2 cellular contexts compared by ENCODE assay signal in genomic region chr11:128716231-128716630, GRCh38.
TF ChIP-seq lines count a peak whose summit lies in the region.

No MANE protein-coding gene starts in this region.

TF ChIP-seq in liver, 16 proteins besides CTCF, POLR2A, EP300 and RAD21 (continued from another document):
- no peak for TF ChIP-seq RXRA (IDR thresholded peaks at IDR 0.05)
- TF ChIP-seq FOXA2 (IDR thresholded peaks at IDR 0.05) = no peak
- no peak for TF ChIP-seq SP1 (IDR thresholded peaks at IDR 0.05)
- no peak for TF ChIP-seq EGR1 (IDR thresholded peaks at IDR 0.05; ENCODE audit: low read depth in 2 of 2)
- TF ChIP-seq TAF1 (conservative IDR thresholded peaks at IDR 0.05) = no peak
- TF ChIP-seq FOXA1 (IDR thresholded peaks at IDR 0.05) = no peak
- no peak for TF ChIP-seq NR2F2 (IDR thresholded peaks at IDR 0.05)
- no peak for TF ChIP-seq GABPA (IDR thresholded peaks at IDR 0.05 in 1 of 2, conservative IDR thresholded peaks at IDR 0.05 in 1 of 2)
- TF ChIP-seq, protein P1, sequence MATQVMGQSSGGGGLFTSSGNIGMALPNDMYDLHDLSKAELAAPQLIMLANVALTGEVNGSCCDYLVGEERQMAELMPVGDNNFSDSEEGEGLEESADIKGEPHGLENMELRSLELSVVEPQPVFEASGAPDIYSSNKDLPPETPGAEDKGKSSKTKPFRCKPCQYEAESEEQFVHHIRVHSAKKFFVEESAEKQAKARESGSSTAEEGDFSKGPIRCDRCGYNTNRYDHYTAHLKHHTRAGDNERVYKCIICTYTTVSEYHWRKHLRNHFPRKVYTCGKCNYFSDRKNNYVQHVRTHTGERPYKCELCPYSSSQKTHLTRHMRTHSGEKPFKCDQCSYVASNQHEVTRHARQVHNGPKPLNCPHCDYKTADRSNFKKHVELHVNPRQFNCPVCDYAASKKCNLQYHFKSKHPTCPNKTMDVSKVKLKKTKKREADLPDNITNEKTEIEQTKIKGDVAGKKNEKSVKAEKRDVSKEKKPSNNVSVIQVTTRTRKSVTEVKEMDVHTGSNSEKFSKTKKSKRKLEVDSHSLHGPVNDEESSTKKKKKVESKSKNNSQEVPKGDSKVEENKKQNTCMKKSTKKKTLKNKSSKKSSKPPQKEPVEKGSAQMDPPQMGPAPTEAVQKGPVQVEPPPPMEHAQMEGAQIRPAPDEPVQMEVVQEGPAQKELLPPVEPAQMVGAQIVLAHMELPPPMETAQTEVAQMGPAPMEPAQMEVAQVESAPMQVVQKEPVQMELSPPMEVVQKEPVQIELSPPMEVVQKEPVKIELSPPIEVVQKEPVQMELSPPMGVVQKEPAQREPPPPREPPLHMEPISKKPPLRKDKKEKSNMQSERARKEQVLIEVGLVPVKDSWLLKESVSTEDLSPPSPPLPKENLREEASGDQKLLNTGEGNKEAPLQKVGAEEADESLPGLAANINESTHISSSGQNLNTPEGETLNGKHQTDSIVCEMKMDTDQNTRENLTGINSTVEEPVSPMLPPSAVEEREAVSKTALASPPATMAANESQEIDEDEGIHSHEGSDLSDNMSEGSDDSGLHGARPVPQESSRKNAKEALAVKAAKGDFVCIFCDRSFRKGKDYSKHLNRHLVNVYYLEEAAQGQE (IDR thresholded peaks at IDR 0.05) = no peak
- no peak for TF ChIP-seq YY1 (IDR thresholded peaks at IDR 0.05)
- no peak for TF ChIP-seq HNF4A (conservative IDR thresholded peaks at IDR 0.05)
- no peak for TF ChIP-seq HNF4G (IDR thresholded peaks at IDR 0.05)
- no peak for TF ChIP-seq ZBTB33 (IDR thresholded peaks at IDR 0.05)
- no peak for TF ChIP-seq ATF3 (IDR thresholded peaks at IDR 0.05)

TF ChIP-seq in HepG2, 621 proteins besides CTCF, POLR2A, EP300 and RAD21 (continued from another document):
- TF ChIP-seq SP5 (CRISPR knock-in tag; IDR thresholded peaks at IDR 0.05; ENCODE audit: borderline replicate concordance, low read depth) (no peak), ZFP90 (CRISPR knock-in tag; IDR thresholded peaks at IDR 0.05; ENCODE audit: borderline replicate concordance) (no peak), RFX1 (IDR thresholded peaks at IDR 0.05) (no peak), ZBTB7A (CRISPR knock-in tag; IDR thresholded peaks at IDR 0.05) (no peak), ATAD3A (CRISPR knock-in tag; IDR thresholded peaks at IDR 0.05) (no peak), ZBTB39 (CRISPR knock-in tag; IDR thresholded peaks at IDR 0.05) (no peak), ZNF333 (CRISPR knock-in tag; IDR thresholded peaks at IDR 0.05; ENCODE audit: borderline replicate concordance) (no peak), ZNF777 (CRISPR knock-in tag; IDR thresholded peaks at IDR 0.05) (no peak)
- TF ChIP-seq, protein P2, sequence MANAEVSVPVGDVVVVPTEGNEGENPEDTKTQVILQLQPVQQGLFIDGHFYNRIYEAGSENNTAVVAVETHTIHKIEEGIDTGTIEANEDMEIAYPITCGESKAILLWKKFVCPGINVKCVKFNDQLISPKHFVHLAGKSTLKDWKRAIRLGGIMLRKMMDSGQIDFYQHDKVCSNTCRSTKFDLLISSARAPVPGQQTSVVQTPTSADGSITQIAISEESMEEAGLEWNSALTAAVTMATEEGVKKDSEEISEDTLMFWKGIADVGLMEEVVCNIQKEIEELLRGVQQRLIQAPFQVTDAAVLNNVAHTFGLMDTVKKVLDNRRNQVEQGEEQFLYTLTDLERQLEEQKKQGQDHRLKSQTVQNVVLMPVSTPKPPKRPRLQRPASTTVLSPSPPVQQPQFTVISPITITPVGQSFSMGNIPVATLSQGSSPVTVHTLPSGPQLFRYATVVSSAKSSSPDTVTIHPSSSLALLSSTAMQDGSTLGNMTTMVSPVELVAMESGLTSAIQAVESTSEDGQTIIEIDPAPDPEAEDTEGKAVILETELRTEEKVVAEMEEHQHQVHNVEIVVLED (CRISPR knock-in tag; IDR thresholded peaks at IDR 0.05; ENCODE audit: borderline replicate concordance) = no peak
- TF ChIP-seq, protein P3, sequence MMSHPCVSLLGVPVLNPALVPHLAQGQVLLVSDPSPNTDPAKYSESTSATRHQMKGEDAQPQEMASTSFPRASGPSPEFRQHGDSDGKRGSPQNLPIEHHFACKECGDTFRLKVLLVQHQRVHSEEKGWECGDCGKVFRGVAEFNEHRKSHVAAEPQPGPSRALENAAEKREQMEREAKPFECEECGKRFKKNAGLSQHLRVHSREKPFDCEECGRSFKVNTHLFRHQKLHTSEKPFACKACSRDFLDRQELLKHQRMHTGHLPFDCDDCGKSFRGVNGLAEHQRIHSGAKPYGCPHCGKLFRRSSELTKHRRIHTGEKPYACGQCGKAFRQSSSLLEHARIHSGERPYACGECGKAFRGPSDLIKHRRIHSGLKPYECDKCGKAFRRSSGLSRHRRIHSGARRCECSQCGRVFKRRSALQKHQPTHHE (CRISPR knock-in tag; IDR thresholded peaks at IDR 0.05; ENCODE audit: borderline replicate concordance) = no peak
